ENCODE assay signal across 1 cellular context in the genomic region with DNA sequence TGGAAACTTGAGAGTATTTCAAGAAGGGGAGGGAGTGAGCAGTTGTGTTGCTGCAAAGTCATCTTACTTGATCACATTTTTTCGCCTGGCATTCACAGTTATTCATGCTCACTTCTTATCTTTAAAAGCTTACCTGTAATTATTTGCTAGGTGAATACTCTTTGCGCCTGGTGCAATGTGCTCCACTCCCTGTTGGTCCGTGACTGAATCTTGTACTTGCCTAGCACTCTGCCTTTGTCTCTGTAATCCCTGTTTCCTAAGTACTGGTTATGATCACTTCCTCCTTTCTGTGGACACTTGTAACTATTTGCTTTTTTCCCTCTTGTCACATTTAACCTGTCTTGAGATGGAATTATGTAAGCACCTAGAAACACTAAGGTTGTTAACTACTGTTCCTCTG.
A peak's percentile ranks its signal among the peaks of the same experiment; 100 is the strongest.
TF ChIP-seq lines count a peak whose summit lies in the region.

No MANE protein-coding gene starts in this region.

TF ChIP-seq in K562, 482 proteins besides CTCF, POLR2A, EP300 and RAD21 (continued from another document and continues in another):
- peak; percentile 97 for TF ChIP-seq HMBOX1 (IDR thresholded peaks at IDR 0.05)
- peak; percentile 44; the same call in 1 of the 2 replicates for TF ChIP-seq ZEB2 (IDR thresholded peaks at IDR 0.05)
- TF ChIP-seq CBFA2T2 (conservative IDR thresholded peaks at IDR 0.05) = no peak
- 0 out of 2 replicates have a peak, but pooled peaks have one; percentile 40 for TF ChIP-seq ARID4B (CRISPR knock-in tag; IDR thresholded peaks at IDR 0.05)
- no peak for TF ChIP-seq BCOR (IDR thresholded peaks at IDR 0.05)
- no peak for TF ChIP-seq GATAD2A (IDR thresholded peaks at IDR 0.05)
- no peak for TF ChIP-seq JUND (IDR thresholded peaks at IDR 0.05; ENCODE audit: borderline replicate concordance, low read depth, low read length)
- TF ChIP-seq JUND (tag; IDR thresholded peaks at IDR 0.05; ENCODE audit: borderline replicate concordance, low read depth, low read length) = 0 out of 3 replicates have a peak, but pooled peaks have one; percentile 7
- no peak for TF ChIP-seq HNRNPH1 (optimal IDR thresholded peaks at IDR 0.05; ENCODE audit: low read depth, low read length)
- TF ChIP-seq NFATC3 (IDR thresholded peaks at IDR 0.05) = no peak
- no peak for TF ChIP-seq TARDBP (IDR thresholded peaks at IDR 0.05)
- TF ChIP-seq SETDB1 (IDR thresholded peaks at IDR 0.05; ENCODE audit: low read length) = no peak
- TF ChIP-seq, protein P1, sequence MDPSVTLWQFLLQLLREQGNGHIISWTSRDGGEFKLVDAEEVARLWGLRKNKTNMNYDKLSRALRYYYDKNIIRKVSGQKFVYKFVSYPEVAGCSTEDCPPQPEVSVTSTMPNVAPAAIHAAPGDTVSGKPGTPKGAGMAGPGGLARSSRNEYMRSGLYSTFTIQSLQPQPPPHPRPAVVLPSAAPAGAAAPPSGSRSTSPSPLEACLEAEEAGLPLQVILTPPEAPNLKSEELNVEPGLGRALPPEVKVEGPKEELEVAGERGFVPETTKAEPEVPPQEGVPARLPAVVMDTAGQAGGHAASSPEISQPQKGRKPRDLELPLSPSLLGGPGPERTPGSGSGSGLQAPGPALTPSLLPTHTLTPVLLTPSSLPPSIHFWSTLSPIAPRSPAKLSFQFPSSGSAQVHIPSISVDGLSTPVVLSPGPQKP (CRISPR knock-in tag; IDR thresholded peaks at IDR 0.05) = no peak
- TF ChIP-seq ZNF766 (CRISPR knock-in tag; conservative IDR thresholded peaks at IDR 0.05) = no peak
- TF ChIP-seq ASH1L (IDR thresholded peaks at IDR 0.05; ENCODE audit: borderline replicate concordance, low read depth, partially characterized antibody) = no peak
- 0 out of 2 replicates have a peak, but pooled peaks have one; percentile 9 for TF ChIP-seq NBN (IDR thresholded peaks at IDR 0.05; ENCODE audit: low read depth)
- TF ChIP-seq, protein P2, sequence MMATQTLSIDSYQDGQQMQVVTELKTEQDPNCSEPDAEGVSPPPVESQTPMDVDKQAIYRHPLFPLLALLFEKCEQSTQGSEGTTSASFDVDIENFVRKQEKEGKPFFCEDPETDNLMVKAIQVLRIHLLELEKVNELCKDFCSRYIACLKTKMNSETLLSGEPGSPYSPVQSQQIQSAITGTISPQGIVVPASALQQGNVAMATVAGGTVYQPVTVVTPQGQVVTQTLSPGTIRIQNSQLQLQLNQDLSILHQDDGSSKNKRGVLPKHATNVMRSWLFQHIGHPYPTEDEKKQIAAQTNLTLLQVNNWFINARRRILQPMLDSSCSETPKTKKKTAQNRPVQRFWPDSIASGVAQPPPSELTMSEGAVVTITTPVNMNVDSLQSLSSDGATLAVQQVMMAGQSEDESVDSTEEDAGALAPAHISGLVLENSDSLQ (IDR thresholded peaks at IDR 0.05) = 0 out of 2 replicates have a peak, but pooled peaks have one; percentile 9
- no peak for TF ChIP-seq HNRNPUL1 (IDR thresholded peaks at IDR 0.05; ENCODE audit: low read length)
- TF ChIP-seq CCNT2 (IDR thresholded peaks at IDR 0.05; ENCODE audit: borderline replicate concordance, extremely low read depth, insufficient read length, low read depth, low read length) = peak; percentile 27
- TF ChIP-seq, protein P3, sequence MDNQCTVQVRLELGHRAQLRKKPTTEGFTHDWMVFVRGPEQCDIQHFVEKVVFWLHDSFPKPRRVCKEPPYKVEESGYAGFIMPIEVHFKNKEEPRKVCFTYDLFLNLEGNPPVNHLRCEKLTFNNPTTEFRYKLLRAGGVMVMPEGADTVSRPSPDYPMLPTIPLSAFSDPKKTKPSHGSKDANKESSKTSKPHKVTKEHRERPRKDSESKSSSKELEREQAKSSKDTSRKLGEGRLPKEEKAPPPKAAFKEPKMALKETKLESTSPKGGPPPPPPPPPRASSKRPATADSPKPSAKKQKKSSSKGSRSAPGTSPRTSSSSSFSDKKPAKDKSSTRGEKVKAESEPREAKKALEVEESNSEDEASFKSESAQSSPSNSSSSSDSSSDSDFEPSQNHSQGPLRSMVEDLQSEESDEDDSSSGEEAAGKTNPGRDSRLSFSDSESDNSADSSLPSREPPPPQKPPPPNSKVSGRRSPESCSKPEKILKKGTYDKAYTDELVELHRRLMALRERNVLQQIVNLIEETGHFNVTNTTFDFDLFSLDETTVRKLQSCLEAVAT (IDR thresholded peaks at IDR 0.05) = peak in 1 of 2 experiments; percentile 16; a peak in 1 of 4 replicates
- TF ChIP-seq ZNF707 (CRISPR knock-in tag; conservative IDR thresholded peaks at IDR 0.05) = no peak
- TF ChIP-seq ZNF507 (tag; conservative IDR thresholded peaks at IDR 0.05) = no peak
- TF ChIP-seq ZNF174 (CRISPR knock-in tag; IDR thresholded peaks at IDR 0.05) = no peak
- TF ChIP-seq MAFF (IDR thresholded peaks at IDR 0.05; ENCODE audit: low read length) = no peak
- no peak for TF ChIP-seq ZNF316 (IDR thresholded peaks at IDR 0.05)
- TF ChIP-seq RNF2 (IDR thresholded peaks at IDR 0.05) = no peak
- TF ChIP-seq ZNF764 (CRISPR knock-in tag; IDR thresholded peaks at IDR 0.05; ENCODE audit: low read depth) = no peak
- 0 out of 4 replicates have a peak, but pooled peaks of 1 of the 2 experiments have one; percentile 4 for TF ChIP-seq TEAD1 (CRISPR knock-in tag; IDR thresholded peaks at IDR 0.05)
- no peak for TF ChIP-seq ZBTB7A (IDR thresholded peaks at IDR 0.05; ENCODE audit: borderline replicate concordance, control insufficient read depth, low read depth, low read length)
- peak; percentile 92 for TF ChIP-seq SPI1 (IDR thresholded peaks at IDR 0.05; ENCODE audit: borderline replicate concordance, low read depth, low read length)
- no peak for TF ChIP-seq ZNF3 (CRISPR knock-in tag; IDR thresholded peaks at IDR 0.05)
- no peak for TF ChIP-seq PHF8 (IDR thresholded peaks at IDR 0.05; ENCODE audit: borderline replicate concordance, low read length)
- no peak for TF ChIP-seq SMARCC2 (IDR thresholded peaks at IDR 0.05; ENCODE audit: low read depth)
- TF ChIP-seq SMAD3 (CRISPR knock-in tag; conservative IDR thresholded peaks at IDR 0.05) = no peak
- no peak for TF ChIP-seq SUPT5H (IDR thresholded peaks at IDR 0.05)
- no peak for TF ChIP-seq SMAD2 (IDR thresholded peaks at IDR 0.05; ENCODE audit: low read depth, low read length)
- no peak for TF ChIP-seq MCM7 (IDR thresholded peaks at IDR 0.05)
- peak; percentile 1; the same call in 1 of the 2 replicates for TF ChIP-seq NCOR1 (IDR thresholded peaks at IDR 0.05)
- no peak for TF ChIP-seq ZNF143 (CRISPR knock-in tag; IDR thresholded peaks at IDR 0.05)
- no peak for TF ChIP-seq HNRNPK (IDR thresholded peaks at IDR 0.05; ENCODE audit: low read depth, low read length, poor library complexity, severe bottlenecking)
- no peak for TF ChIP-seq LEF1 (IDR thresholded peaks at IDR 0.05)
- no peak for TF ChIP-seq ZNF740 (CRISPR knock-in tag; IDR thresholded peaks at IDR 0.05)
- TF ChIP-seq ZNF740 (tag; IDR thresholded peaks at IDR 0.05) = no peak
- TF ChIP-seq, protein P4, sequence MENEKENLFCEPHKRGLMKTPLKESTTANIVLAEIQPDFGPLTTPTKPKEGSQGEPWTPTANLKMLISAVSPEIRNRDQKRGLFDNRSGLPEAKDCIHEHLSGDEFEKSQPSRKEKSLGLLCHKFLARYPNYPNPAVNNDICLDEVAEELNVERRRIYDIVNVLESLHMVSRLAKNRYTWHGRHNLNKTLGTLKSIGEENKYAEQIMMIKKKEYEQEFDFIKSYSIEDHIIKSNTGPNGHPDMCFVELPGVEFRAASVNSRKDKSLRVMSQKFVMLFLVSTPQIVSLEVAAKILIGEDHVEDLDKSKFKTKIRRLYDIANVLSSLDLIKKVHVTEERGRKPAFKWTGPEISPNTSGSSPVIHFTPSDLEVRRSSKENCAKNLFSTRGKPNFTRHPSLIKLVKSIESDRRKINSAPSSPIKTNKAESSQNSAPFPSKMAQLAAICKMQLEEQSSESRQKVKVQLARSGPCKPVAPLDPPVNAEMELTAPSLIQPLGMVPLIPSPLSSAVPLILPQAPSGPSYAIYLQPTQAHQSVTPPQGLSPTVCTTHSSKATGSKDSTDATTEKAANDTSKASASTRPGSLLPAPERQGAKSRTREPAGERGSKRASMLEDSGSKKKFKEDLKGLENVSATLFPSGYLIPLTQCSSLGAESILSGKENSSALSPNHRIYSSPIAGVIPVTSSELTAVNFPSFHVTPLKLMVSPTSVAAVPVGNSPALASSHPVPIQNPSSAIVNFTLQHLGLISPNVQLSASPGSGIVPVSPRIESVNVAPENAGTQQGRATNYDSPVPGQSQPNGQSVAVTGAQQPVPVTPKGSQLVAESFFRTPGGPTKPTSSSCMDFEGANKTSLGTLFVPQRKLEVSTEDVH (IDR thresholded peaks at IDR 0.05; ENCODE audit: low read depth, partially characterized antibody) = peak; percentile 37
- no peak for TF ChIP-seq ATF2 (CRISPR knock-in tag; IDR thresholded peaks at IDR 0.05)
- TF ChIP-seq U2AF2 (optimal IDR thresholded peaks at IDR 0.05; ENCODE audit: low read depth, low read length) = no peak
- TF ChIP-seq KAT7 (CRISPR knock-in tag; IDR thresholded peaks at IDR 0.05; ENCODE audit: borderline replicate concordance) = no peak
- no peak for TF ChIP-seq CHD2 (IDR thresholded peaks at IDR 0.05; ENCODE audit: low read depth, low read length)
- TF ChIP-seq, protein P5, sequence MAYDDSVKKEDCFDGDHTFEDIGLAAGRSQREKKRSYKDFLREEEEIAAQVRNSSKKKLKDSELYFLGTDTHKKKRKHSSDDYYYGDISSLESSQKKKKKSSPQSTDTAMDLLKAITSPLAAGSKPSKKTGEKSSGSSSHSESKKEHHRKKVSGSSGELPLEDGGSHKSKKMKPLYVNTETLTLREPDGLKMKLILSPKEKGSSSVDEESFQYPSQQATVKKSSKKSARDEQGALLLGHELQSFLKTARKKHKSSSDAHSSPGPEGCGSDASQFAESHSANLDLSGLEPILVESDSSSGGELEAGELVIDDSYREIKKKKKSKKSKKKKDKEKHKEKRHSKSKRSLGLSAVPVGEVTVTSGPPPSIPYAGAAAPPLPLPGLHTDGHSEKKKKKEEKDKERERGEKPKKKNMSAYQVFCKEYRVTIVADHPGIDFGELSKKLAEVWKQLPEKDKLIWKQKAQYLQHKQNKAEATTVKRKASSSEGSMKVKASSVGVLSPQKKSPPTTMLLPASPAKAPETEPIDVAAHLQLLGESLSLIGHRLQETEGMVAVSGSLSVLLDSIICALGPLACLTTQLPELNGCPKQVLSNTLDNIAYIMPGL (CRISPR knock-in tag; IDR thresholded peaks at IDR 0.05) = no peak
- TF ChIP-seq RBM17 (IDR thresholded peaks at IDR 0.05; ENCODE audit: borderline replicate concordance, low read depth, low read length) = no peak
